8 cellular contexts compared by ENCODE assay signal in genomic region chr3:170907519-170908234, GRCh38. TPM values are rescaled to one million over a fixed set of nuclear protein-coding genes. Genes with fewer than 3 reads are reported as not detected.
A peak's percentile ranks its signal among the peaks of the same experiment; 100 is the strongest.
DNase-seq lines count a peak whose midpoint lies in the region; ATAC-seq and TF ChIP-seq lines count a peak whose summit lies in the region.

No MANE protein-coding gene starts in this region.

- CTCF ChIA-PET in activated CD4-positive, alpha-beta T cell treated with anti-CD3 and anti-CD28 coated beads for 36 hours (lab: Charles Lee), result interaction anchor here (0.5 to 0.9 kb wide), 2 partner anchors 14 to 103 kb away, joined by 3 to 4 read pairs; no protein-coding TSS in a partner anchor
- CTCF ChIA-PET in MCF 10A (lab: Yijun Ruan, JAX), result no interaction called here

- TF ChIP-seq CTCF in MM.1S (IDR thresholded peaks at IDR 0.05; ENCODE audit: low read length), result no peak
- no peak for TF ChIP-seq CTCF in MCF 10A (IDR thresholded peaks at IDR 0.05; ENCODE audit: unreplicated experiment)

- no peaks in the 10 kb centered on the region for H3K27me3 ChIP-seq in MM.1S (replicated peaks; ENCODE audit: insufficient read depth, low read length)

- H3K36me3 Mint-ChIP-seq in activated CD4-positive, alpha-beta T cell treated with anti-CD3 and anti-CD28 coated beads for 36 hours (ENCODE audit: low read depth), result peaks cover 12% of the 10 kb centered on the region
- H3K36me3 Mint-ChIP-seq in MCF 10A (ENCODE audit: insufficient read depth, unreplicated experiment), result no peaks in the 10 kb centered on the region

- peaks cover 11% of the 10 kb centered on the region for H3K9me3 Mint-ChIP-seq in activated CD4-positive, alpha-beta T cell treated with anti-CD3 and anti-CD28 coated beads for 36 hours (ENCODE audit: low read depth)
- peaks cover 7% of the 10 kb centered on the region for H3K9me3 Mint-ChIP-seq in MCF 10A (ENCODE audit: unreplicated experiment)

- H4K20me1 ChIP-seq in MM.1S (ENCODE audit: insufficient read depth, low read length), result no peaks in the 10 kb centered on the region

- H3K4me1 Mint-ChIP-seq in activated CD4-positive, alpha-beta T cell treated with anti-CD3 and anti-CD28 coated beads for 36 hours, result peaks cover 16% of the 10 kb centered on the region
- H3K4me1 Mint-ChIP-seq in MCF 10A (ENCODE audit: insufficient read depth, unreplicated experiment), result peaks cover 5% of the 10 kb centered on the region

- peak overlapping the region; percentile 76 for H2AFZ ChIP-seq in MM.1S (ENCODE audit: low read length)

- no peaks in the 10 kb centered on the region for H3K27me3 Mint-ChIP-seq in activated CD4-positive, alpha-beta T cell treated with anti-CD3 and anti-CD28 coated beads for 36 hours
- no peaks in the 10 kb centered on the region for H3K27me3 Mint-ChIP-seq in MCF 10A (ENCODE audit: insufficient read depth, unreplicated experiment)

- no peaks in the 10 kb centered on the region for H3K9me3 ChIP-seq in MM.1S (replicated peaks; ENCODE audit: insufficient read depth, low read length)

- peak overlapping the region; percentile 47; the same call in 1 of the 2 replicates for H3K9ac ChIP-seq in MM.1S (ENCODE audit: low read length)

- no peaks in the 10 kb centered on the region for H3K9me2 ChIP-seq in MM.1S (replicated peaks; ENCODE audit: insufficient read depth, low read length)

- 0 out of 2 replicates have a peak, but pooled peaks cover 7% of the 10 kb centered on the region for H3K4me1 ChIP-seq in MM.1S (ENCODE audit: low read length)

- H3K27ac Mint-ChIP-seq in activated CD4-positive, alpha-beta T cell treated with anti-CD3 and anti-CD28 coated beads for 36 hours, result no peak overlapping the region
- peak overlapping the region; percentile 80 for H3K27ac Mint-ChIP-seq in MCF 10A (ENCODE audit: low read depth, unreplicated experiment)

- no TSS peak for BruUV-seq in MCF 10A (replicated peaks; lab: Mats Ljungman, UMichigan)

- peak overlapping the region; percentile 75 for H3K4me3 Mint-ChIP-seq in activated CD4-positive, alpha-beta T cell treated with anti-CD3 and anti-CD28 coated beads for 36 hours
- peak overlapping the region; percentile 85 for H3K4me3 Mint-ChIP-seq in MCF 10A (ENCODE audit: unreplicated experiment)

- H3K4me3 ChIP-seq in MM.1S (ENCODE audit: low read length), result peak overlapping the region; percentile 69

- no peak overlapping the region for H3K27ac ChIP-seq in MM.1S (ENCODE audit: low read length)
- peak overlapping the region; percentile 38 for H3K27ac ChIP-seq in substantia nigra (ENCODE audit: low read depth, low read length, poor library complexity, severe bottlenecking)

- peaks cover 8% of the 10 kb centered on the region; the same call in 1 of the 2 replicates for H3F3A ChIP-seq in MM.1S (ENCODE audit: insufficient read depth, low read length)

- POLR2A ChIA-PET in activated CD4-positive, alpha-beta T cell treated with anti-CD3 and anti-CD28 coated beads for 36 hours (lab: Charles Lee), result interaction anchor here (1.0 kb wide), 1 partner anchor 38 kb away, joined by 5 read pairs; the partner anchor contains the start of gene RPL22L1
- POLR2A ChIA-PET in MCF 10A (lab: Yijun Ruan, JAX), result interaction anchor here (1.2 kb wide), 1 partner anchor 38 kb away, joined by 6 read pairs; the partner anchor contains the start of gene RPL22L1

- DNase-seq in activated CD4-positive, alpha-beta T cell treated with anti-CD3 and anti-CD28 coated beads for 36 hours, result peak; percentile 14
- DNase-seq in activated CD4-positive, alpha-beta T cell treated with anti-CD3 and anti-CD28 coated beads, Interleukin-2, amount 50 U/mL, for 4 hours, result no peak
- DNase-seq in MM.1S (no peak), MCF 10A (ENCODE audit: unreplicated experiment) (peak; percentile 1), kidney tubule cell (ENCODE audit: low spot score) (peak; percentile 6), substantia nigra (lab: John Stamatoyannopoulos, UW) (peak in 7 of 49 donors; percentile 6 to 31 (median 19)), NCI-H226 (no peak), UCSD-AML1 (lab: John Stamatoyannopoulos, UW; ENCODE audit: unreplicated experiment) (no peak)

- H3K79me2 ChIP-seq in MM.1S (ENCODE audit: low read length), result no peaks in the 10 kb centered on the region

- peak overlapping the region; percentile 92 for H3K4me2 ChIP-seq in MM.1S (ENCODE audit: low read depth, low read length)

- intact Hi-C loops in activated CD4-positive, alpha-beta T cell treated with anti-CD3 and anti-CD28 coated beads for 36 hours (cut with DNase I, micrococcal nuclease), result loop anchor here (1.0 to 5.0 kb wide), 5 partner anchors 37 to 1845 kb away; partner anchors contain the start of genes RPL22L1 (in 2 of the 2), ECT2 (in 1 of the 2), SEC62 (in 1 of the 2) and SKIL (in 1 of the 2)
- intact Hi-C loops in MCF 10A (cut with micrococcal nuclease), result loop anchor here (1.0 kb wide), 1 partner anchor 37 kb away; the partner anchor contains the start of gene RPL22L1

- ATAC-seq in activated CD4-positive, alpha-beta T cell treated with anti-CD3 and anti-CD28 coated beads for 36 hours, result no peak

- no peaks in the 10 kb centered on the region for H3K36me3 ChIP-seq in MM.1S (replicated peaks; ENCODE audit: insufficient read depth, low read length)

RNA-seq across cellular contexts. Expression of gene EIF5A2, which starts 0.8 kb away (rescaled TPM):
- total RNA-seq in activated CD4-positive, alpha-beta T cell treated with anti-CD3 and anti-CD28 coated beads for 36 hours, result 1 to 10 TPM; 4.7 to 5.7 TPM
- total RNA-seq in MCF 10A (2022), result 6.0 and 15.0 TPM in 2 replicates

RNA-seq across cellular contexts. Expression of gene RPL22L1, which starts 37.7 kb away (rescaled TPM):
- total RNA-seq in activated CD4-positive, alpha-beta T cell treated with anti-CD3 and anti-CD28 coated beads for 36 hours, result 100 to 1,000 TPM; 186 to 441 TPM
- 205 and 409 TPM in 2 replicates for total RNA-seq in MCF 10A (2022)

Comparison
In these comparisons a context has a peak if more than half of its experiments do, and no peak if none do; other contexts are left out.
1. DNase-seq: peak in activated CD4-positive, alpha-beta T cell treated with anti-CD3 and anti-CD28 coated beads for 36 hours (single experiment), MCF 10A (single experiment) and kidney tubule cell (single experiment); none in activated CD4-positive, alpha-beta T cell treated with anti-CD3 and anti-CD28 coated beads, Interleukin-2, amount 50 U/mL, for 4 hours (0 of 2), MM.1S (single experiment), NCI-H226 (single experiment) and UCSD-AML1 (single experiment).